Comparison of ENCODE assay signal across 9 cellular contexts in the genomic region with DNA sequence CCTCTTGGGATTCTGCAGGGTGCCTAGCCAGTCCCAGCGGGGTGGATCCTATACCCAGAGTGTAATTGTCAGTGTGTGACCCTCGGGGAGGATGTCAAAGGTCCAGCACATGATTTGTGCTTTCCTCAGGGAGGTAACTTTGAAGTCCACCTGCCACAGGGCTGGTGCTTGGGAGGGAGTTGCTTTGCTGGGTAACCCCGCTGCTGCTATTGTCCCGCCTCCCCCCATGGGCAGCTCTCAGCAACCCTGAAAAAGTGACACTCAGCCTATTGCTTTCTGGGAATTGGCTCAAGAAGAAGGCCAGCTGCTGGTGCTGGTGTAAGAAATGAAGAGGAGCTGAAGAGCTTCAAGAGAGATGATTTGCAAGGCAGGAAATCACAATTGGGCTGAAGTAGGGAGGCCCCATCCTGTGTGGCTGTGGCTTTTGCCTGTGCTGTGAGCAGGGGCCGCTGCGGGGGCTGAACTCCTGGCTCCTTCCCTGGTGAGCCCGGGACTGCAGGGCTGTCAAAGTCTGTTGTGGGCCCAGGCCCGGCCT. TPM values are rescaled to one million over a fixed set of nuclear protein-coding genes. Genes with fewer than 3 reads are reported as not detected.
DNase-seq lines count a peak whose midpoint lies in the region; ATAC-seq and TF ChIP-seq lines count a peak whose summit lies in the region.
"Had no signal": no experiment of that assay in that cellular context is flagged by ENCODE, and none has a peak within 500 bp of the region (broad histone marks: within the 10 kb centered on the region; RNA-seq: fewer than 3 reads in every experiment).

No MANE protein-coding gene starts in this region.

- no peak overlapping the region for H3K27ac ChIP-seq in psoas muscle

- H3K27me3 Mint-ChIP-seq in activated naive CD8-positive, alpha-beta T cell treated with anti-CD3 and anti-CD28 coated beads for 36 hours: no peaks in the 10 kb centered on the region

- peak overlapping the region; percentile 78 for H3K27ac Mint-ChIP-seq in activated naive CD8-positive, alpha-beta T cell treated with anti-CD3 and anti-CD28 coated beads for 36 hours

- no peaks in the 10 kb centered on the region for H3K4me1 ChIP-seq in psoas muscle

- peaks cover 11% of the 10 kb centered on the region for H3K36me3 Mint-ChIP-seq in activated naive CD8-positive, alpha-beta T cell treated with anti-CD3 and anti-CD28 coated beads for 36 hours

- CTCF ChIA-PET in HEK293T (lab: Yijun Ruan, JAX): no interaction called here

- POLR2A ChIA-PET in HEK293T (lab: Yijun Ruan, JAX): no interaction called here

- H3K9me3 Mint-ChIP-seq in activated naive CD8-positive, alpha-beta T cell treated with anti-CD3 and anti-CD28 coated beads for 36 hours: peaks cover 11% of the 10 kb centered on the region

- H3K4me3 Mint-ChIP-seq in activated naive CD8-positive, alpha-beta T cell treated with anti-CD3 and anti-CD28 coated beads for 36 hours: peak overlapping the region; percentile 11

- H3K36me3 ChIP-seq in psoas muscle (ENCODE audit: insufficient read depth in 1 of 2, low read depth in 1 of 2): no peaks in the 10 kb centered on the region

- peak; percentile 73 for ATAC-seq in GM19328 (IDR thresholded peaks at IDR 0.05; ENCODE audit: unreplicated experiment)
- ATAC-seq in psoas muscle: no peak
- ATAC-seq in SK-N-SH treated with all-trans-retinoic acid at 6 μM for 48 hours: no peak
- ATAC-seq: Panc1 had no signal

- no peak for TF ChIP-seq CTCF in psoas muscle (IDR thresholded peaks at IDR 0.05)

- peaks cover 13% of the 10 kb centered on the region for H3K4me1 Mint-ChIP-seq in activated naive CD8-positive, alpha-beta T cell treated with anti-CD3 and anti-CD28 coated beads for 36 hours

- intact Hi-C loops in psoas muscle (cut with DNase I): no loop called here

- no peaks in the 10 kb centered on the region for H3K27me3 ChIP-seq in psoas muscle (ENCODE audit: insufficient read depth in 3 of 3, low read length in 2 of 3)

- no peak overlapping the region for H3K4me3 ChIP-seq in psoas muscle

- DNase-seq in NOMO-1 treated with dmso at 0.1 percent for 144 hours (lab: John Stamatoyannopoulos, UW; ENCODE audit: unreplicated experiment) (peak; percentile 39), psoas muscle (no peak), HEK293T (ENCODE audit: extremely low spot score) (no peak), kidney glomerular epithelial cell (lab: John Stamatoyannopoulos, UW) (no peak)
- DNase-seq in activated naive CD8-positive, alpha-beta T cell treated with anti-CD3 and anti-CD28 coated beads for 36 hours: peak; percentile 58
- DNase-seq in stimulated activated CD8-positive, alpha-beta memory T cell treated with anti-CD3 and anti-CD28 coated beads, Interleukin-4, amount 100 ng/mL, for 48 hours: peak; percentile 66

- 55 to 63% (median 57%) methylated on average over 7 to 8 of the region's 8 CpGs for WGBS in psoas muscle, 3 donors

- H3K9me3 ChIP-seq in psoas muscle: peaks cover 5% of the 10 kb centered on the region

TF ChIP-seq in SK-N-SH treated with all-trans-retinoic acid at 6 μM for 48 hours, 23 proteins besides CTCF, POLR2A, EP300 and RAD21:
- no peak for TF ChIP-seq OSR1 (CRISPR knock-in tag; IDR thresholded peaks at IDR 0.05)
- no peak for TF ChIP-seq TOX (CRISPR knock-in tag; IDR thresholded peaks at IDR 0.05; ENCODE audit: borderline replicate concordance)
- TF ChIP-seq TSHZ2 (CRISPR knock-in tag; IDR thresholded peaks at IDR 0.05): no peak
- no peak for TF ChIP-seq ZNF565 (CRISPR knock-in tag; conservative IDR thresholded peaks at IDR 0.05; ENCODE audit: low read depth)
- TF ChIP-seq, protein P1, sequence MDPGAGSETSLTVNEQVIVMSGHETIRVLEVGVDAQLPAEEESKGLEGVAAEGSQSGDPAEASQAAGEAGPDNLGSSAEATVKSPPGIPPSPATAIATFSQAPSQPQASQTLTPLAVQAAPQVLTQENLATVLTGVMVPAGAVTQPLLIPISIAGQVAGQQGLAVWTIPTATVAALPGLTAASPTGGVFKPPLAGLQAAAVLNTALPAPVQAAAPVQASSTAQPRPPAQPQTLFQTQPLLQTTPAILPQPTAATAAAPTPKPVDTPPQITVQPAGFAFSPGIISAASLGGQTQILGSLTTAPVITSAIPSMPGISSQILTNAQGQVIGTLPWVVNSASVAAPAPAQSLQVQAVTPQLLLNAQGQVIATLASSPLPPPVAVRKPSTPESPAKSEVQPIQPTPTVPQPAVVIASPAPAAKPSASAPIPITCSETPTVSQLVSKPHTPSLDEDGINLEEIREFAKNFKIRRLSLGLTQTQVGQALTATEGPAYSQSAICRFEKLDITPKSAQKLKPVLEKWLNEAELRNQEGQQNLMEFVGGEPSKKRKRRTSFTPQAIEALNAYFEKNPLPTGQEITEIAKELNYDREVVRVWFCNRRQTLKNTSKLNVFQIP (CRISPR knock-in tag; IDR thresholded peaks at IDR 0.05; ENCODE audit: borderline replicate concordance, low read depth): no peak
- TF ChIP-seq RARB (CRISPR knock-in tag; IDR thresholded peaks at IDR 0.05): no peak
- no peak for TF ChIP-seq ZFP3 (CRISPR knock-in tag; IDR thresholded peaks at IDR 0.05)

TF ChIP-seq in HEK293T, 16 proteins besides CTCF, POLR2A, EP300 and RAD21:
- TF ChIP-seq SP1 (IDR thresholded peaks at IDR 0.05) (no peak), ZNF384 (IDR thresholded peaks at IDR 0.05) (no peak), NFRKB (IDR thresholded peaks at IDR 0.05) (no peak), HDGF (IDR thresholded peaks at IDR 0.05; ENCODE audit: borderline replicate concordance) (no peak), SUZ12 (IDR thresholded peaks at IDR 0.05) (no peak), CTBP1 (IDR thresholded peaks at IDR 0.05; ENCODE audit: borderline replicate concordance) (no peak), ELF4 (IDR thresholded peaks at IDR 0.05) (no peak), FOXA1 (IDR thresholded peaks at IDR 0.05) (no peak), FOXM1 (IDR thresholded peaks at IDR 0.05; ENCODE audit: borderline replicate concordance) (no peak), ARNT (IDR thresholded peaks at IDR 0.05) (no peak), L3MBTL2 (conservative IDR thresholded peaks at IDR 0.05) (no peak), LEF1 (IDR thresholded peaks at IDR 0.05; ENCODE audit: borderline replicate concordance) (no peak), BHLHE40 (IDR thresholded peaks at IDR 0.05; ENCODE audit: borderline replicate concordance) (no peak), FOXK2 (IDR thresholded peaks at IDR 0.05) (no peak), TARDBP (IDR thresholded peaks at IDR 0.05) (no peak)
- TF ChIP-seq, protein P2, sequence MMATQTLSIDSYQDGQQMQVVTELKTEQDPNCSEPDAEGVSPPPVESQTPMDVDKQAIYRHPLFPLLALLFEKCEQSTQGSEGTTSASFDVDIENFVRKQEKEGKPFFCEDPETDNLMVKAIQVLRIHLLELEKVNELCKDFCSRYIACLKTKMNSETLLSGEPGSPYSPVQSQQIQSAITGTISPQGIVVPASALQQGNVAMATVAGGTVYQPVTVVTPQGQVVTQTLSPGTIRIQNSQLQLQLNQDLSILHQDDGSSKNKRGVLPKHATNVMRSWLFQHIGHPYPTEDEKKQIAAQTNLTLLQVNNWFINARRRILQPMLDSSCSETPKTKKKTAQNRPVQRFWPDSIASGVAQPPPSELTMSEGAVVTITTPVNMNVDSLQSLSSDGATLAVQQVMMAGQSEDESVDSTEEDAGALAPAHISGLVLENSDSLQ (IDR thresholded peaks at IDR 0.05): no peak

RNA-seq across cellular contexts. Expression of gene EMILIN2, which starts 36.4 kb away (rescaled TPM):
- 10 to 100 TPM; 26.3 to 30.2 TPM for total RNA-seq in activated naive CD8-positive, alpha-beta T cell treated with anti-CD3 and anti-CD28 coated beads for 36 hours
- total RNA-seq in psoas muscle: 1 to 10 TPM; 1.8 to 2.9 (median 2.5) TPM
- polyA plus RNA-seq in psoas muscle: 1 to 10 TPM in 2 of 3 donors, under 1 TPM in 1; 0.65 to 2.5 (median 1.0) TPM

Comparison
In these comparisons a context has a peak if more than half of its experiments do, and no peak if none do; other contexts are left out.
1. DNase-seq: peak in NOMO-1 treated with dmso at 0.1 percent for 144 hours (single experiment), activated naive CD8-positive, alpha-beta T cell treated with anti-CD3 and anti-CD28 coated beads for 36 hours (single experiment) and stimulated activated CD8-positive, alpha-beta memory T cell treated with anti-CD3 and anti-CD28 coated beads, Interleukin-4, amount 100 ng/mL, for 48 hours (single experiment); none in psoas muscle (0 of 2), HEK293T (single experiment) and kidney glomerular epithelial cell (single experiment).
2. RNA of gene EMILIN2, which starts 36.4 kb away (total RNA-seq): 26.3 to 30.2 TPM in activated naive CD8-positive, alpha-beta T cell treated with anti-CD3 and anti-CD28 coated beads for 36 hours; 1.8 to 2.9 TPM in psoas muscle; every median in the first group is over 4 times any median in the second.